Comparison of ENCODE assay signal across 1 cellular context in genomic region chr6:167825759-167826229, GRCh38.
TF ChIP-seq lines count a peak whose summit lies in the region.

No MANE protein-coding gene starts in this region.

TF ChIP-seq in HepG2, 621 proteins besides CTCF, POLR2A, EP300 and RAD21 (continued from another document and continues in another):
- TF ChIP-seq ZNF543 (CRISPR knock-in tag; IDR thresholded peaks at IDR 0.05) (no peak), ZNF740 (CRISPR knock-in tag; IDR thresholded peaks at IDR 0.05) (no peak), CEBPZ (IDR thresholded peaks at IDR 0.05; ENCODE audit: low read length) (no peak), SAFB2 (CRISPR knock-in tag; IDR thresholded peaks at IDR 0.05; ENCODE audit: borderline replicate concordance, low read depth) (no peak), ZNF350 (CRISPR knock-in tag; IDR thresholded peaks at IDR 0.05; ENCODE audit: borderline replicate concordance, low read depth) (no peak; the same call in 1 of the 2 replicates), ZBTB38 (CRISPR knock-in tag; IDR thresholded peaks at IDR 0.05) (peak; percentile 83), ZNF207 (IDR thresholded peaks at IDR 0.05; ENCODE audit: borderline replicate concordance) (no peak), MIXL1 (CRISPR knock-in tag; IDR thresholded peaks at IDR 0.05) (no peak), ATF7 (IDR thresholded peaks at IDR 0.05) (no peak), ATF7 (CRISPR knock-in tag; IDR thresholded peaks at IDR 0.05) (no peak; the same call in 1 of the 2 replicates), ZNF20 (CRISPR knock-in tag; IDR thresholded peaks at IDR 0.05) (0 out of 2 replicates have a peak, but pooled peaks have one; percentile 36), GPBP1L1 (CRISPR knock-in tag; IDR thresholded peaks at IDR 0.05) (no peak), ZNF776 (CRISPR knock-in tag; IDR thresholded peaks at IDR 0.05) (no peak; the same call in 1 of the 2 replicates), ZBTB42 (CRISPR knock-in tag; IDR thresholded peaks at IDR 0.05) (no peak), ZNF232 (CRISPR knock-in tag; IDR thresholded peaks at IDR 0.05; ENCODE audit: borderline replicate concordance) (0 out of 2 replicates have a peak, but pooled peaks have one; percentile 11), NR0B2 (CRISPR knock-in tag; IDR thresholded peaks at IDR 0.05) (no peak; the same call in 1 of the 2 replicates), ZNF878 (CRISPR knock-in tag; IDR thresholded peaks at IDR 0.05) (no peak), ZNF275 (CRISPR knock-in tag; IDR thresholded peaks at IDR 0.05; ENCODE audit: borderline replicate concordance) (no peak), ZNF646 (CRISPR knock-in tag; IDR thresholded peaks at IDR 0.05) (no peak), LBX2 (CRISPR knock-in tag; IDR thresholded peaks at IDR 0.05; ENCODE audit: borderline replicate concordance) (0 out of 2 replicates have a peak, but pooled peaks have one; percentile 30), CREB3 (CRISPR knock-in tag; IDR thresholded peaks at IDR 0.05) (no peak), SMARCC2 (IDR thresholded peaks at IDR 0.05) (no peak), IRF9 (CRISPR knock-in tag; IDR thresholded peaks at IDR 0.05; ENCODE audit: borderline replicate concordance) (peak; percentile 86; the same call in 1 of the 2 replicates), HDAC1 (CRISPR knock-in tag; IDR thresholded peaks at IDR 0.05) (no peak), HNF1B (CRISPR knock-in tag; IDR thresholded peaks at IDR 0.05) (no peak), PRDM15 (CRISPR knock-in tag; IDR thresholded peaks at IDR 0.05) (no peak), ZIK1 (CRISPR knock-in tag; IDR thresholded peaks at IDR 0.05; ENCODE audit: borderline replicate concordance, low read depth) (peak; percentile 73; the same call in 1 of the 2 replicates), ZNF143 (CRISPR knock-in tag; IDR thresholded peaks at IDR 0.05) (no peak), ZBTB1 (CRISPR knock-in tag; IDR thresholded peaks at IDR 0.05; ENCODE audit: borderline replicate concordance) (no peak)
